In genomic region chr15:67103432-67103831, GRCh38 we compare ENCODE assay signal across 13 cellular contexts. TPM values are rescaled to one million over a fixed set of nuclear protein-coding genes. Genes with fewer than 3 reads are reported as not detected.
DNase-seq lines count a peak whose midpoint lies in the region; FAIRE-seq and TF ChIP-seq lines count a peak whose summit lies in the region.
"Had no signal": no experiment of that assay in that cellular context is flagged by ENCODE, and none has a peak within 500 bp of the region (broad histone marks: within the 10 kb centered on the region; RNA-seq: fewer than 3 reads in every experiment).

No MANE protein-coding gene starts in this region.

- H3K27me3 Mint-ChIP-seq in T-helper 2 cell treated with Interferon-gamma antibody and Interleukin-4, amounts not matched to agents 5 μg/mL and 100 μg/mL, for 36 hours (ENCODE audit: low read depth) = no peaks in the 10 kb centered on the region

- no peak overlapping the region for H2BK5ac ChIP-seq in H1 (ENCODE audit: low read depth, low read length)

- H4K5ac ChIP-seq in H1 (ENCODE audit: insufficient read length, low read depth, low read length) = no peak overlapping the region

- H4K20me1 ChIP-seq in Loucy (ENCODE audit: insufficient read depth, low read length, poor library complexity, severe bottlenecking) (peaks cover 28% of the 10 kb centered on the region), H1 (replicated peaks in 1 of 2; ENCODE audit: control insufficient read depth in 1 of 2, insufficient read depth in 2 of 2, low read length in 2 of 2) (peaks cover 0 to 2% of the 10 kb centered on the region in 2 experiments)

- no peak for TF ChIP-seq EP300 in H1 (IDR thresholded peaks at IDR 0.05; ENCODE audit: borderline replicate concordance in 1 of 2, low read depth in 2 of 2, low read length in 2 of 2)

- peaks cover 46% of the 10 kb centered on the region for H3K36me3 Mint-ChIP-seq in T-helper 2 cell treated with Interferon-gamma antibody and Interleukin-4, amounts not matched to agents 5 μg/mL and 100 μg/mL, for 36 hours (ENCODE audit: low read depth)

- H3K23ac ChIP-seq in H1 (ENCODE audit: insufficient read length) = no peak overlapping the region

- TF ChIP-seq RAD21 in H1 (IDR thresholded peaks at IDR 0.05 in 1 of 2, conservative IDR thresholded peaks at IDR 0.05 in 1 of 2; ENCODE audit: low read depth in 2 of 2, low read length in 2 of 2) = no peak

- no peaks in the 10 kb centered on the region for H3K23me2 ChIP-seq in H1 (ENCODE audit: low read depth, low read length)

- DNase-seq in T-helper 2 cell treated with Interferon-gamma antibody and Interleukin-4, amounts not matched to agents 5 μg/mL and 100 μg/mL, for 36 hours (ENCODE audit: low spot score) = no peak
- no peak for DNase-seq in T-helper 2 cell
- DNase-seq in H1 (ENCODE audit: low read depth in 1 of 2, low spot score in 2 of 2) = no peak
- DNase-seq in inferior parietal cortex (ENCODE audit: extremely low spot score) = no peak
- no peak for DNase-seq in medulla oblongata (ENCODE audit: extremely low spot score)
- no peak for DNase-seq in activated CD4-positive, CD25-positive, alpha-beta regulatory T cell (lab: John Stamatoyannopoulos, UW)
- DNase-seq: 8988T, DMS79, NCI-H2029 treated with DMSO at 0.1 percent for 48 hours had no signal

- 90% methylated on average over 6 of the region's 6 CpGs; no CpG with 5 or more reads in 1 of the 2 experiments for WGBS in H1 (ENCODE audit: extremely low coverage in 1 of 2, insufficient coverage in 1 of 2, insufficient read length in 1 of 2, insufficient replicate concordance in 2 of 2, low coverage in 1 of 2, low lambda C conversion rate in 2 of 2, missing lambda C conversion rate in 1 of 2), 2 experiments

- H2BK20ac ChIP-seq in H1 (ENCODE audit: low read length) = no peak overlapping the region

- H3K4me3 Mint-ChIP-seq in T-helper 2 cell treated with Interferon-gamma antibody and Interleukin-4, amounts not matched to agents 5 μg/mL and 100 μg/mL, for 36 hours = no peak overlapping the region

- TF ChIP-seq POLR2A in H1 (IDR thresholded peaks at IDR 0.05; ENCODE audit: control extremely low read depth in 1 of 2, low read depth in 2 of 2, low read length in 2 of 2) = no peak

- H4K8ac ChIP-seq in H1 (ENCODE audit: extremely low read depth, insufficient read depth, low read length) = 0 out of 2 replicates have a peak overlapping the region, but pooled peaks have one; percentile 28

- POLR2A ChIA-PET in H1 (lab: Charles Lee; ENCODE audit: partially characterized antibody) = interaction anchor here (0.9 kb wide), 1 partner anchor 39 kb away, joined by 4 read pairs; no protein-coding TSS in a partner anchor

- H2AK5ac ChIP-seq in H1 (ENCODE audit: low read depth, low read length) = peak overlapping the region; percentile 66; the same call in 1 of the 2 replicates

- H3K27ac ChIP-seq in H1 (ENCODE audit: low read depth, low read length) (no peak overlapping the region), skeletal muscle tissue (ENCODE audit: low read depth, low read length) (peak overlapping the region; percentile 70)

- H2BK15ac ChIP-seq in H1 (ENCODE audit: low read length) = no peak overlapping the region

- H3F3A ChIP-seq in Loucy (ENCODE audit: low read depth) = no peaks in the 10 kb centered on the region

- H3K79me1 ChIP-seq in H1 (ENCODE audit: low read depth, low read length) = peaks cover 8% of the 10 kb centered on the region

- peak overlapping the region; percentile 90 for H3K4me2 ChIP-seq in Loucy (ENCODE audit: low read depth, low read length, poor library complexity, severe bottlenecking)
- no peak overlapping the region for H3K4me2 ChIP-seq in H1 (ENCODE audit: insufficient read depth in 1 of 2, low read depth in 2 of 2, low read length in 2 of 2)

- peaks cover 91% of the 10 kb centered on the region for H3K4me1 ChIP-seq in Loucy (ENCODE audit: insufficient read depth, low read length, poor library complexity, severe bottlenecking)
- H3K4me1 ChIP-seq in H1 (replicated peaks in 1 of 4; ENCODE audit: control insufficient read depth in 3 of 4, insufficient read depth in 4 of 4, low read length in 3 of 4) = peaks cover 0 to 9% (median 0%) of the 10 kb centered on the region in 4 experiments; a peak in 5 of 7 replicates
- H3K4me1 ChIP-seq in skeletal muscle tissue (ENCODE audit: control insufficient read depth in 3 of 3, insufficient read depth in 3 of 3, low read length in 3 of 3) = peaks cover 86 to 97% (median 94%) of the 10 kb centered on the region in 3 donors

- H3K79me2 ChIP-seq in Loucy (ENCODE audit: insufficient read depth, low read length) (peaks cover 97% of the 10 kb centered on the region), H1 (ENCODE audit: control insufficient read depth in 1 of 2, insufficient read depth in 2 of 2, low read length in 2 of 2) (peaks cover 0 to 17% of the 10 kb centered on the region in 2 experiments; a peak in 1 of 4 replicates)

- H4K91ac ChIP-seq in H1 (replicated peaks; ENCODE audit: insufficient read length, low read length) = no peak overlapping the region

- H3K9me3 ChIP-seq in Loucy (ENCODE audit: insufficient read depth, low read depth, low read length) (no peaks in the 10 kb centered on the region), H1 (ENCODE audit: insufficient read depth in 2 of 2, low read depth in 1 of 2, low read length in 1 of 2) (no peaks in the 10 kb centered on the region), skeletal muscle tissue (ENCODE audit: control insufficient read depth in 3 of 3, low read length in 3 of 3) (no peaks in the 10 kb centered on the region)

- H3K9ac ChIP-seq in Loucy (ENCODE audit: low read depth, low read length, poor library complexity, severe bottlenecking) (peak overlapping the region; percentile 66), H1 (replicated peaks in 1 of 4; ENCODE audit: extremely low read depth in 1 of 4, low read depth in 3 of 4, low read length in 3 of 4) (no peak overlapping the region), skeletal muscle tissue (ENCODE audit: low read depth in 1 of 3, low read length in 3 of 3) (peak overlapping the region in 1 of 3 donors; percentile 58)

- H3K36me3 ChIP-seq in Loucy (ENCODE audit: insufficient read depth, low read length) (peaks cover 10% of the 10 kb centered on the region; the same call in 1 of the 2 replicates), H1 (ENCODE audit: control insufficient read depth in 2 of 4, insufficient read depth in 4 of 4, low read length in 3 of 4) (no peaks in the 10 kb centered on the region), skeletal muscle tissue (ENCODE audit: control insufficient read depth in 3 of 3, insufficient read depth in 3 of 3, low read length in 3 of 3) (no peaks in the 10 kb centered on the region)

- H3K9me2 ChIP-seq in Loucy (replicated peaks; ENCODE audit: low read depth, low read length) = no peaks in the 10 kb centered on the region

- H3K9me3 Mint-ChIP-seq in T-helper 2 cell treated with Interferon-gamma antibody and Interleukin-4, amounts not matched to agents 5 μg/mL and 100 μg/mL, for 36 hours = no peaks in the 10 kb centered on the region

- CTCF ChIA-PET in H1 (lab: Charles Lee; ENCODE audit: partially characterized antibody) = interaction anchor here (0.6 to 2.3 kb wide), 4 partner anchors 11 to 154 kb away, joined by 3 to 7 read pairs (median 5); no protein-coding TSS in a partner anchor

- H3K4me1 Mint-ChIP-seq in T-helper 2 cell treated with Interferon-gamma antibody and Interleukin-4, amounts not matched to agents 5 μg/mL and 100 μg/mL, for 36 hours (ENCODE audit: low read depth) = peaks cover 63% of the 10 kb centered on the region

- H3K14ac ChIP-seq in H1 (ENCODE audit: insufficient read length) = no peak overlapping the region

- no peak overlapping the region for H3K56ac ChIP-seq in H1 (replicated peaks; ENCODE audit: insufficient read length, low read depth, low read length)

- no peak overlapping the region for H3K4ac ChIP-seq in H1 (replicated peaks; ENCODE audit: insufficient read length, low read depth, low read length)

- no peak overlapping the region for H3K18ac ChIP-seq in H1 (ENCODE audit: extremely low read depth, low read length)

- TF ChIP-seq CTCF in Loucy (conservative IDR thresholded peaks at IDR 0.05; ENCODE audit: low read length) = no peak
- no peak for TF ChIP-seq CTCF in H1 (IDR thresholded peaks at IDR 0.05; ENCODE audit: control extremely low read depth in 1 of 3, insufficient read depth in 1 of 3, low read depth in 1 of 3, low read length in 3 of 3)

- H3K27me3 ChIP-seq in Loucy (ENCODE audit: insufficient read depth, low read length, poor library complexity, severe bottlenecking) (no peaks in the 10 kb centered on the region), H1 (replicated peaks in 1 of 4; ENCODE audit: control insufficient read depth in 3 of 4, extremely low read depth in 1 of 4, insufficient read depth in 3 of 4, low read length in 3 of 4) (no peaks in the 10 kb centered on the region), skeletal muscle tissue (ENCODE audit: control insufficient read depth in 3 of 3, insufficient read depth in 3 of 3, low read length in 3 of 3) (no peaks in the 10 kb centered on the region)

- H2AFZ ChIP-seq in Loucy (ENCODE audit: low read length) = no peak overlapping the region
- no peak overlapping the region for H2AFZ ChIP-seq in H1 (ENCODE audit: low read length)

- no peak overlapping the region for H2BK120ac ChIP-seq in H1 (replicated peaks; ENCODE audit: low read depth, low read length)

- H3K4me3 ChIP-seq in Loucy (ENCODE audit: low read length, poor library complexity, severe bottlenecking) = peak overlapping the region; percentile 65
- no peak overlapping the region for H3K4me3 ChIP-seq in H1 (ENCODE audit: extremely low read depth in 1 of 4, insufficient read depth in 2 of 4, low read depth in 3 of 4, low read length in 4 of 4)
- peak overlapping the region in 1 of 3 donors; percentile 2 for H3K4me3 ChIP-seq in skeletal muscle tissue (ENCODE audit: low read length in 3 of 3)
- H3K4me3 ChIP-seq: lung had no signal

- peak overlapping the region; percentile 10; the same call in 1 of the 2 replicates for H2BK12ac ChIP-seq in H1 (ENCODE audit: low read depth, low read length)

- FAIRE-seq in H1 (lab: Jason Lieb, UNC) = no peak
- FAIRE-seq: endometrium had no signal

- H3K27ac Mint-ChIP-seq in T-helper 2 cell treated with Interferon-gamma antibody and Interleukin-4, amounts not matched to agents 5 μg/mL and 100 μg/mL, for 36 hours = peak overlapping the region; percentile 84

TF ChIP-seq in H1, 55 proteins besides CTCF, POLR2A, EP300 and RAD21 (continues in another document):
- TF ChIP-seq ASH2L (IDR thresholded peaks at IDR 0.05; ENCODE audit: low read length) (no peak), SP1 (IDR thresholded peaks at IDR 0.05; ENCODE audit: low read depth, low read length) (no peak)

RNA-seq across cellular contexts. Expression of gene SMAD3, which starts 38.0 kb away (rescaled TPM):
- total RNA-seq in H1 (2021; fragmentation: NEBNext Ultra II Directional; extraction: Animal tissue kit (Norgen Biotek cat#: 25700)) = 11.1 and 12.4 TPM in 2 replicates
- polyA plus RNA-seq in H1 (2011; rRNA removed) = 10.1 and 17.3 TPM in 2 replicates
- 9.1 TPM for polyA plus RNA-seq in H1 (2011; cell fraction: cytosol; rRNA removed)
- 41.6 TPM for polyA plus RNA-seq in H1 (2011; cell fraction: nucleus; rRNA removed)
- 7.8 to 10.4 TPM (median 8.7 TPM) in 4 replicates for polyA plus RNA-seq in H1 (2012, experiment 1 of 2)
- polyA plus RNA-seq in H1 (2012, experiment 2 of 2) = 5.0 TPM
- polyA plus RNA-seq in H1 (2013, experiment 1 of 2) = 13.2 TPM
- polyA plus RNA-seq in H1 (2013, experiment 2 of 2) = 11.1 TPM
- 16.5 and 18.3 TPM in 2 replicates for polyA minus RNA-seq in H1 (2011; rRNA and poly(A)+ RNA removed)
- 12.3 TPM for polyA minus RNA-seq in H1 (2011; cell fraction: cytosol; rRNA and poly(A)+ RNA removed)
- 14.3 TPM for polyA minus RNA-seq in H1 (2011; cell fraction: nucleus; rRNA and poly(A)+ RNA removed)
- total RNA-seq in skeletal muscle tissue = 17.2 TPM
